Comparison of ENCODE assay signal across 8 cellular contexts in genomic region chr22:30245985-30246901, GRCh38. TPM values are rescaled to one million over a fixed set of nuclear protein-coding genes. Genes with fewer than 3 reads are reported as not detected.
A peak's percentile ranks its signal among the peaks of the same experiment; 100 is the strongest.
DNase-seq lines count a peak whose midpoint lies in the region; ATAC-seq and TF ChIP-seq lines count a peak whose summit lies in the region.

Gene LIF, minus strand, starts transcription at chr22:30246759. Its CDS starts 64 bp downstream, at chr22:30246695.

- TF ChIP-seq CTCF in CD4-positive, alpha-beta T cell (IDR thresholded peaks at IDR 0.05): peak; percentile 30
- TF ChIP-seq CTCF in Loucy (conservative IDR thresholded peaks at IDR 0.05; ENCODE audit: low read length) (peak; percentile 26), epithelial cell of proximal tubule (conservative IDR thresholded peaks at IDR 0.05; ENCODE audit: low read depth, low read length) (peak; percentile 7), type B pancreatic cell (conservative IDR thresholded peaks at IDR 0.05) (peak; percentile 35)

- H3K27me3 ChIP-seq in CD4-positive, alpha-beta T cell (ENCODE audit: control insufficient read depth, insufficient read depth, low read length): no peaks in the 10 kb centered on the region
- H3K27me3 ChIP-seq in Loucy (ENCODE audit: insufficient read depth, low read length, poor library complexity, severe bottlenecking): no peaks in the 10 kb centered on the region

- intact Hi-C loops in CD4-positive, alpha-beta T cell (cut with DNase I, micrococcal nuclease): no loop called here

- peak; percentile 89 for ATAC-seq in CD4-positive, alpha-beta T cell (ENCODE audit: poor library complexity)
- ATAC-seq in naive B cell (ENCODE audit: low read depth in 2 of 2) (peak; percentile 88 to 89), GM21825 (IDR thresholded peaks at IDR 0.05; ENCODE audit: unreplicated experiment) (no peak), GM21381 (IDR thresholded peaks at IDR 0.05; ENCODE audit: unreplicated experiment) (no peak)

- H3K4me1 ChIP-seq in Loucy (ENCODE audit: insufficient read depth, low read length, poor library complexity, severe bottlenecking): peaks cover 20% of the 10 kb centered on the region

- no peaks in the 10 kb centered on the region for H3K9me2 ChIP-seq in Loucy (replicated peaks; ENCODE audit: low read depth, low read length)

- no peaks in the 10 kb centered on the region for H3K9me3 ChIP-seq in CD4-positive, alpha-beta T cell (ENCODE audit: control insufficient read depth, low read length)
- H3K9me3 ChIP-seq in Loucy (ENCODE audit: insufficient read depth, low read depth, low read length): no peaks in the 10 kb centered on the region

- no peaks in the 10 kb centered on the region for H3K36me3 ChIP-seq in Loucy (ENCODE audit: insufficient read depth, low read length)

- H2AFZ ChIP-seq in Loucy (ENCODE audit: low read length): peak within 1 kb of the TSS; percentile 95

- peak within 1 kb of the TSS; percentile 90 for H3K4me3 Mint-ChIP-seq in CD4-positive, alpha-beta T cell
- H3K4me3 Mint-ChIP-seq in naive B cell: peak within 1 kb of the TSS; percentile 65 to 84 (median 78)
- H3K4me3 Mint-ChIP-seq in type B pancreatic cell: peak within 1 kb of the TSS; percentile 91

- peaks cover 22% of the 10 kb centered on the region for H3K27me3 Mint-ChIP-seq in CD4-positive, alpha-beta T cell
- H3K27me3 Mint-ChIP-seq in naive B cell (peaks cover 28 to 60% (median 47%) of the 10 kb centered on the region in 3 donors), type B pancreatic cell (peaks cover 17% of the 10 kb centered on the region)

- peak within 1 kb of the TSS; percentile 96 for H3K4me2 ChIP-seq in Loucy (ENCODE audit: low read depth, low read length, poor library complexity, severe bottlenecking)

- H3K36me3 Mint-ChIP-seq in CD4-positive, alpha-beta T cell (ENCODE audit: low read depth): no peaks in the 10 kb centered on the region
- H3K36me3 Mint-ChIP-seq in naive B cell (peaks cover 0 to 8% of the 10 kb centered on the region in 2 donors), type B pancreatic cell (no peaks in the 10 kb centered on the region)

- H3K27ac Mint-ChIP-seq in CD4-positive, alpha-beta T cell: no peak within 1 kb of the TSS
- peak within 1 kb of the TSS in 1 of 6 donors; percentile 71 for H3K27ac Mint-ChIP-seq in naive B cell
- H3K27ac Mint-ChIP-seq in type B pancreatic cell: peak within 1 kb of the TSS; percentile 83

- no peaks in the 10 kb centered on the region for H3K79me2 ChIP-seq in Loucy (ENCODE audit: insufficient read depth, low read length)

- DNase-seq in CD4-positive, alpha-beta T cell: peak in 9 of 10 experiments; percentile 23 to 58 (median 35)
- DNase-seq in activated CD8-positive, alpha-beta memory T cell treated with anti-CD3 and anti-CD28 coated beads for 24 hours: peak; percentile 81
- DNase-seq in epithelial cell of proximal tubule (ENCODE audit: low read depth): no peak
- DNase-seq in naive B cell: peak; percentile 23
- DNase-seq in type B pancreatic cell (ENCODE audit: extremely low spot score, unreplicated experiment): no peak

- H3K9ac ChIP-seq in Loucy (ENCODE audit: low read depth, low read length, poor library complexity, severe bottlenecking): peak within 1 kb of the TSS; percentile 64

- H3K4me3 ChIP-seq in Loucy (ENCODE audit: low read length, poor library complexity, severe bottlenecking) (peak within 1 kb of the TSS; percentile 76), epithelial cell of proximal tubule (ENCODE audit: low read depth, low read length) (peak within 1 kb of the TSS; percentile 67)

- H3F3A ChIP-seq in Loucy (ENCODE audit: low read depth): no peaks in the 10 kb centered on the region

- H3K27ac ChIP-seq in CD4-positive, alpha-beta T cell (ENCODE audit: low read depth, low read length): no peak within 1 kb of the TSS

- peaks cover 42% of the 10 kb centered on the region for H3K4me1 Mint-ChIP-seq in CD4-positive, alpha-beta T cell (ENCODE audit: low read depth)
- H3K4me1 Mint-ChIP-seq in naive B cell: peaks cover 19 to 27% (median 22%) of the 10 kb centered on the region in 3 donors
- H3K4me1 Mint-ChIP-seq in type B pancreatic cell (ENCODE audit: unreplicated experiment): peaks cover 20% of the 10 kb centered on the region

- H4K20me1 ChIP-seq in Loucy (ENCODE audit: insufficient read depth, low read length, poor library complexity, severe bottlenecking): no peaks in the 10 kb centered on the region

- CTCF ChIA-PET in CD4-positive, alpha-beta T cell (lab: Charles Lee): interaction anchor here (0.6 to 1.2 kb wide), 3 partner anchors 8 to 620 kb away, joined by 3 to 5 read pairs (median 4); no protein-coding TSS in a partner anchor

- H3K9me3 Mint-ChIP-seq in CD4-positive, alpha-beta T cell: no peaks in the 10 kb centered on the region
- H3K9me3 Mint-ChIP-seq in naive B cell: no peaks in the 10 kb centered on the region
- no peaks in the 10 kb centered on the region for H3K9me3 Mint-ChIP-seq in type B pancreatic cell

- POLR2A ChIA-PET in CD4-positive, alpha-beta T cell (lab: Charles Lee): no interaction called here

RNA-seq across cellular contexts. Expression of gene LIF, which starts in this region (rescaled TPM):
- under 1 TPM; 0.17 to 0.30 TPM for total RNA-seq in CD4-positive, alpha-beta T cell
- 48.7 and 49.8 TPM in 2 replicates for total RNA-seq in epithelial cell of proximal tubule
- not detected for polyA plus RNA-seq in naive B cell (ENCODE audit: low read depth in 6 of 6)
- total RNA-seq in type B pancreatic cell (ENCODE audit: low replicate concordance): 3.8 and 9.8 TPM in 2 replicates

Comparison
In these comparisons a context has a peak if more than half of its experiments do, and no peak if none do; other contexts are left out.
1. Peak in DNase-seq and ATAC-seq in CD4-positive, alpha-beta T cell; RNA of the gene not detected or under 1 TPM.
2. Peak in DNase-seq and ATAC-seq in naive B cell; RNA of the gene not detected or under 1 TPM.